In the genomic region with DNA sequence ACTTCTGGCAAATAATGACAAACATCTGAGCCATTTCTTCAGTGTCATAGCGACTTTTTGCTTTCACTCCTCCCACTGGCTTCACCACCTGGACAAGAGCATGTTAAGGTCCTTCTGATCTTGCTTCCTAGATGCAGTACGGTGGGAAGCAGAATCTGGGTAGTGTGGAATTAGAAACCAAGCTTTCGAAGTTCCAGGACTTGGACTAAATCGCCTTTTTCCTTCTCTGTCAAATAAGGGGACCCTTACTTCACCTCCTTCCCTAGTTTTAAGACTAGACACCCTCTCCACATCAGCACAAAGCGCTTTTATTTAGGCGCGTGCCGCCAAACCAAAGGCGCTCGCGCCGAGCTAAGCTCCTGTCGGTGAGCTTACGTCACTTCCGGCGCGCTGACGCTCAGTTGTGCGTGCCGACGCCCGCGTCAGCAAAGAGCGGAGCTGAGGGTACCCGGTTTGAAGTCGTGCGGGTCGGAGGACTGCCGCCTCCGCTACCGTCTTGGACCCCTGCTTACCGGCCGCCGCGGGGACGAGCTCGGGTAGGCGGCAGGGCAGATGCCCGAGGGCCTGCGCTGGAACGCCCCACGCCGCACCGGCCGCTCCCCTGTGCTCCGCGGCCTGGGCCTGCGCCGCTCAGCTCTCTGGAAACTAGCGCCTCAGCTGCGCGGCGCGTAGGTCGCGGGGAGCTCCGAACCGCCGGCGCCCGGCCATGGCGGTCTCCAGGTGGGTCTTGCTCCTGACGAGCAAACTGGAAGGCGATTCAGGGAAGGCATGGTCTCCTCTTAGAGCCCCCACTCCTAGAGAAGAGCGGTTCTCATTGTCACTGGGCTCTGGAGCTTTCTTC, we compare ENCODE assay signal across 1 cellular context.
TF ChIP-seq lines count a peak whose summit lies in the region.

A gene (plus strand): TSS at position 400 of the 841 bp plus-strand sequence. CDS start 307 bp downstream, at position 707.

TF ChIP-seq in K562, 482 proteins besides CTCF, POLR2A, EP300 and RAD21 (continued from another document and continues in another):
- TF ChIP-seq, protein P1, sequence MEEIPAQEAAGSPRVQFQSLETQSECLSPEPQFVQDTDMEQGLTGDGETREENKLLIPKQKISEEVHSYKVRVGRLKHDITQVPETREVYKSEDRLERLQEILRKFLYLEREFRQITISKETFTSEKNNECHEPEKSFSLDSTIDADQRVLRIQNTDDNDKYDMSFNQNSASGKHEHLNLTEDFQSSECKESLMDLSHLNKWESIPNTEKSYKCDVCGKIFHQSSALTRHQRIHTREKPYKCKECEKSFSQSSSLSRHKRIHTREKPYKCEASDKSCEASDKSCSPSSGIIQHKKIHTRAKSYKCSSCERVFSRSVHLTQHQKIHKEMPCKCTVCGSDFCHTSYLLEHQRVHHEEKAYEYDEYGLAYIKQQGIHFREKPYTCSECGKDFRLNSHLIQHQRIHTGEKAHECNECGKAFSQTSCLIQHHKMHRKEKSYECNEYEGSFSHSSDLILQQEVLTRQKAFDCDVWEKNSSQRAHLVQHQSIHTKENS (CRISPR knock-in tag; IDR thresholded peaks at IDR 0.05): no peak
- no peak for TF ChIP-seq MECOM (CRISPR knock-in tag; IDR thresholded peaks at IDR 0.05)
- no peak for TF ChIP-seq MAFG (tag; conservative IDR thresholded peaks at IDR 0.05)
- no peak for TF ChIP-seq MYBL2 (IDR thresholded peaks at IDR 0.05; ENCODE audit: low read depth)
- no peak for TF ChIP-seq MYBL2 (CRISPR knock-in tag; IDR thresholded peaks at IDR 0.05; ENCODE audit: borderline replicate concordance)
- TF ChIP-seq, protein P2, sequence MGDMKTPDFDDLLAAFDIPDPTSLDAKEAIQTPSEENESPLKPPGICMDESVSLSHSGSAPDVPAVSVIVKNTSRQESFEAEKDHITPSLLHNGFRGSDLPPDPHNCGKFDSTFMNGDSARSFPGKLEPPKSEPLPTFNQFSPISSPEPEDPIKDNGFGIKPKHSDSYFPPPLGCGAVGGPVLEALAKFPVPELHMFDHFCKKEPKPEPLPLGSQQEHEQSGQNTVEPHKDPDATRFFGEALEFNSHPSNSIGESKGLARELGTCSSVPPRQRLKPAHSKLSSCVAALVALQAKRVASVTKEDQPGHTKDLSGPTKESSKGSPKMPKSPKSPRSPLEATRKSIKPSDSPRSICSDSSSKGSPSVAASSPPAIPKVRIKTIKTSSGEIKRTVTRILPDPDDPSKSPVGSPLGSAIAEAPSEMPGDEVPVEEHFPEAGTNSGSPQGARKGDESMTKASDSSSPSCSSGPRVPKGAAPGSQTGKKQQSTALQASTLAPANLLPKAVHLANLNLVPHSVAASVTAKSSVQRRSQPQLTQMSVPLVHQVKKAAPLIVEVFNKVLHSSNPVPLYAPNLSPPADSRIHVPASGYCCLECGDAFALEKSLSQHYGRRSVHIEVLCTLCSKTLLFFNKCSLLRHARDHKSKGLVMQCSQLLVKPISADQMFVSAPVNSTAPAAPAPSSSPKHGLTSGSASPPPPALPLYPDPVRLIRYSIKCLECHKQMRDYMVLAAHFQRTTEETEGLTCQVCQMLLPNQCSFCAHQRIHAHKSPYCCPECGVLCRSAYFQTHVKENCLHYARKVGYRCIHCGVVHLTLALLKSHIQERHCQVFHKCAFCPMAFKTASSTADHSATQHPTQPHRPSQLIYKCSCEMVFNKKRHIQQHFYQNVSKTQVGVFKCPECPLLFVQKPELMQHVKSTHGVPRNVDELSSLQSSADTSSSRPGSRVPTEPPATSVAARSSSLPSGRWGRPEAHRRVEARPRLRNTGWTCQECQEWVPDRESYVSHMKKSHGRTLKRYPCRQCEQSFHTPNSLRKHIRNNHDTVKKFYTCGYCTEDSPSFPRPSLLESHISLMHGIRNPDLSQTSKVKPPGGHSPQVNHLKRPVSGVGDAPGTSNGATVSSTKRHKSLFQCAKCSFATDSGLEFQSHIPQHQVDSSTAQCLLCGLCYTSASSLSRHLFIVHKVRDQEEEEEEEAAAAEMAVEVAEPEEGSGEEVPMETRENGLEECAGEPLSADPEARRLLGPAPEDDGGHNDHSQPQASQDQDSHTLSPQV (IDR thresholded peaks at IDR 0.05): peak; percentile 69
- TF ChIP-seq, protein P3, sequence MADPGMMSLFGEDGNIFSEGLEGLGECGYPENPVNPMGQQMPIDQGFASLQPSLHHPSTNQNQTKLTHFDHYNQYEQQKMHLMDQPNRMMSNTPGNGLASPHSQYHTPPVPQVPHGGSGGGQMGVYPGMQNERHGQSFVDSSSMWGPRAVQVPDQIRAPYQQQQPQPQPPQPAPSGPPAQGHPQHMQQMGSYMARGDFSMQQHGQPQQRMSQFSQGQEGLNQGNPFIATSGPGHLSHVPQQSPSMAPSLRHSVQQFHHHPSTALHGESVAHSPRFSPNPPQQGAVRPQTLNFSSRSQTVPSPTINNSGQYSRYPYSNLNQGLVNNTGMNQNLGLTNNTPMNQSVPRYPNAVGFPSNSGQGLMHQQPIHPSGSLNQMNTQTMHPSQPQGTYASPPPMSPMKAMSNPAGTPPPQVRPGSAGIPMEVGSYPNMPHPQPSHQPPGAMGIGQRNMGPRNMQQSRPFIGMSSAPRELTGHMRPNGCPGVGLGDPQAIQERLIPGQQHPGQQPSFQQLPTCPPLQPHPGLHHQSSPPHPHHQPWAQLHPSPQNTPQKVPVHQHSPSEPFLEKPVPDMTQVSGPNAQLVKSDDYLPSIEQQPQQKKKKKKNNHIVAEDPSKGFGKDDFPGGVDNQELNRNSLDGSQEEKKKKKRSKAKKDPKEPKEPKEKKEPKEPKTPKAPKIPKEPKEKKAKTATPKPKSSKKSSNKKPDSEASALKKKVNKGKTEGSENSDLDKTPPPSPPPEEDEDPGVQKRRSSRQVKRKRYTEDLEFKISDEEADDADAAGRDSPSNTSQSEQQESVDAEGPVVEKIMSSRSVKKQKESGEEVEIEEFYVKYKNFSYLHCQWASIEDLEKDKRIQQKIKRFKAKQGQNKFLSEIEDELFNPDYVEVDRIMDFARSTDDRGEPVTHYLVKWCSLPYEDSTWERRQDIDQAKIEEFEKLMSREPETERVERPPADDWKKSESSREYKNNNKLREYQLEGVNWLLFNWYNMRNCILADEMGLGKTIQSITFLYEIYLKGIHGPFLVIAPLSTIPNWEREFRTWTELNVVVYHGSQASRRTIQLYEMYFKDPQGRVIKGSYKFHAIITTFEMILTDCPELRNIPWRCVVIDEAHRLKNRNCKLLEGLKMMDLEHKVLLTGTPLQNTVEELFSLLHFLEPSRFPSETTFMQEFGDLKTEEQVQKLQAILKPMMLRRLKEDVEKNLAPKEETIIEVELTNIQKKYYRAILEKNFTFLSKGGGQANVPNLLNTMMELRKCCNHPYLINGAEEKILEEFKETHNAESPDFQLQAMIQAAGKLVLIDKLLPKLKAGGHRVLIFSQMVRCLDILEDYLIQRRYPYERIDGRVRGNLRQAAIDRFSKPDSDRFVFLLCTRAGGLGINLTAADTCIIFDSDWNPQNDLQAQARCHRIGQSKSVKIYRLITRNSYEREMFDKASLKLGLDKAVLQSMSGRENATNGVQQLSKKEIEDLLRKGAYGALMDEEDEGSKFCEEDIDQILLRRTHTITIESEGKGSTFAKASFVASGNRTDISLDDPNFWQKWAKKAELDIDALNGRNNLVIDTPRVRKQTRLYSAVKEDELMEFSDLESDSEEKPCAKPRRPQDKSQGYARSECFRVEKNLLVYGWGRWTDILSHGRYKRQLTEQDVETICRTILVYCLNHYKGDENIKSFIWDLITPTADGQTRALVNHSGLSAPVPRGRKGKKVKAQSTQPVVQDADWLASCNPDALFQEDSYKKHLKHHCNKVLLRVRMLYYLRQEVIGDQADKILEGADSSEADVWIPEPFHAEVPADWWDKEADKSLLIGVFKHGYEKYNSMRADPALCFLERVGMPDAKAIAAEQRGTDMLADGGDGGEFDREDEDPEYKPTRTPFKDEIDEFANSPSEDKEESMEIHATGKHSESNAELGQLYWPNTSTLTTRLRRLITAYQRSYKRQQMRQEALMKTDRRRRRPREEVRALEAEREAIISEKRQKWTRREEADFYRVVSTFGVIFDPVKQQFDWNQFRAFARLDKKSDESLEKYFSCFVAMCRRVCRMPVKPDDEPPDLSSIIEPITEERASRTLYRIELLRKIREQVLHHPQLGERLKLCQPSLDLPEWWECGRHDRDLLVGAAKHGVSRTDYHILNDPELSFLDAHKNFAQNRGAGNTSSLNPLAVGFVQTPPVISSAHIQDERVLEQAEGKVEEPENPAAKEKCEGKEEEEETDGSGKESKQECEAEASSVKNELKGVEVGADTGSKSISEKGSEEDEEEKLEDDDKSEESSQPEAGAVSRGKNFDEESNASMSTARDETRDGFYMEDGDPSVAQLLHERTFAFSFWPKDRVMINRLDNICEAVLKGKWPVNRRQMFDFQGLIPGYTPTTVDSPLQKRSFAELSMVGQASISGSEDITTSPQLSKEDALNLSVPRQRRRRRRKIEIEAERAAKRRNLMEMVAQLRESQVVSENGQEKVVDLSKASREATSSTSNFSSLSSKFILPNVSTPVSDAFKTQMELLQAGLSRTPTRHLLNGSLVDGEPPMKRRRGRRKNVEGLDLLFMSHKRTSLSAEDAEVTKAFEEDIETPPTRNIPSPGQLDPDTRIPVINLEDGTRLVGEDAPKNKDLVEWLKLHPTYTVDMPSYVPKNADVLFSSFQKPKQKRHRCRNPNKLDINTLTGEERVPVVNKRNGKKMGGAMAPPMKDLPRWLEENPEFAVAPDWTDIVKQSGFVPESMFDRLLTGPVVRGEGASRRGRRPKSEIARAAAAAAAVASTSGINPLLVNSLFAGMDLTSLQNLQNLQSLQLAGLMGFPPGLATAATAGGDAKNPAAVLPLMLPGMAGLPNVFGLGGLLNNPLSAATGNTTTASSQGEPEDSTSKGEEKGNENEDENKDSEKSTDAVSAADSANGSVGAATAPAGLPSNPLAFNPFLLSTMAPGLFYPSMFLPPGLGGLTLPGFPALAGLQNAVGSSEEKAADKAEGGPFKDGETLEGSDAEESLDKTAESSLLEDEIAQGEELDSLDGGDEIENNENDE (IDR thresholded peaks at IDR 0.05; ENCODE audit: low read depth, low read length): no peak
- TF ChIP-seq, protein P4, sequence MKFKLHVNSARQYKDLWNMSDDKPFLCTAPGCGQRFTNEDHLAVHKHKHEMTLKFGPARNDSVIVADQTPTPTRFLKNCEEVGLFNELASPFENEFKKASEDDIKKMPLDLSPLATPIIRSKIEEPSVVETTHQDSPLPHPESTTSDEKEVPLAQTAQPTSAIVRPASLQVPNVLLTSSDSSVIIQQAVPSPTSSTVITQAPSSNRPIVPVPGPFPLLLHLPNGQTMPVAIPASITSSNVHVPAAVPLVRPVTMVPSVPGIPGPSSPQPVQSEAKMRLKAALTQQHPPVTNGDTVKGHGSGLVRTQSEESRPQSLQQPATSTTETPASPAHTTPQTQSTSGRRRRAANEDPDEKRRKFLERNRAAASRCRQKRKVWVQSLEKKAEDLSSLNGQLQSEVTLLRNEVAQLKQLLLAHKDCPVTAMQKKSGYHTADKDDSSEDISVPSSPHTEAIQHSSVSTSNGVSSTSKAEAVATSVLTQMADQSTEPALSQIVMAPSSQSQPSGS (CRISPR knock-in tag; IDR thresholded peaks at IDR 0.05): no peak
- TF ChIP-seq ZNF431 (CRISPR knock-in tag; IDR thresholded peaks at IDR 0.05): no peak; the same call in 1 of the 2 replicates
- TF ChIP-seq, protein P5, sequence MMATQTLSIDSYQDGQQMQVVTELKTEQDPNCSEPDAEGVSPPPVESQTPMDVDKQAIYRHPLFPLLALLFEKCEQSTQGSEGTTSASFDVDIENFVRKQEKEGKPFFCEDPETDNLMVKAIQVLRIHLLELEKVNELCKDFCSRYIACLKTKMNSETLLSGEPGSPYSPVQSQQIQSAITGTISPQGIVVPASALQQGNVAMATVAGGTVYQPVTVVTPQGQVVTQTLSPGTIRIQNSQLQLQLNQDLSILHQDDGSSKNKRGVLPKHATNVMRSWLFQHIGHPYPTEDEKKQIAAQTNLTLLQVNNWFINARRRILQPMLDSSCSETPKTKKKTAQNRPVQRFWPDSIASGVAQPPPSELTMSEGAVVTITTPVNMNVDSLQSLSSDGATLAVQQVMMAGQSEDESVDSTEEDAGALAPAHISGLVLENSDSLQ (IDR thresholded peaks at IDR 0.05): no peak
- no peak for TF ChIP-seq TSC22D4 (tag; IDR thresholded peaks at IDR 0.05)
- TF ChIP-seq SMC3 (conservative IDR thresholded peaks at IDR 0.05; ENCODE audit: insufficient read depth, low read depth, low read length): no peak
- TF ChIP-seq BRD4 (IDR thresholded peaks at IDR 0.05): no peak; the same call in 1 of the 2 replicates
- TF ChIP-seq ZNF551 (CRISPR knock-in tag; IDR thresholded peaks at IDR 0.05): no peak
- peak; percentile 89 for TF ChIP-seq KDM5B (IDR thresholded peaks at IDR 0.05; ENCODE audit: insufficient replicate concordance, low read depth, low read length)
- no peak for TF ChIP-seq ZNF274 (IDR thresholded peaks at IDR 0.05; ENCODE audit: borderline replicate concordance, low read depth, low read length)
- TF ChIP-seq, protein P6, sequence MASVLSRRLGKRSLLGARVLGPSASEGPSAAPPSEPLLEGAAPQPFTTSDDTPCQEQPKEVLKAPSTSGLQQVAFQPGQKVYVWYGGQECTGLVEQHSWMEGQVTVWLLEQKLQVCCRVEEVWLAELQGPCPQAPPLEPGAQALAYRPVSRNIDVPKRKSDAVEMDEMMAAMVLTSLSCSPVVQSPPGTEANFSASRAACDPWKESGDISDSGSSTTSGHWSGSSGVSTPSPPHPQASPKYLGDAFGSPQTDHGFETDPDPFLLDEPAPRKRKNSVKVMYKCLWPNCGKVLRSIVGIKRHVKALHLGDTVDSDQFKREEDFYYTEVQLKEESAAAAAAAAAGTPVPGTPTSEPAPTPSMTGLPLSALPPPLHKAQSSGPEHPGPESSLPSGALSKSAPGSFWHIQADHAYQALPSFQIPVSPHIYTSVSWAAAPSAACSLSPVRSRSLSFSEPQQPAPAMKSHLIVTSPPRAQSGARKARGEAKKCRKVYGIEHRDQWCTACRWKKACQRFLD (CRISPR knock-in tag; IDR thresholded peaks at IDR 0.05): no peak
- no peak for TF ChIP-seq DDX20 (tag; IDR thresholded peaks at IDR 0.05; ENCODE audit: low read depth)
- TF ChIP-seq ZNF75A (CRISPR knock-in tag; IDR thresholded peaks at IDR 0.05): no peak
- no peak for TF ChIP-seq RCOR1 (IDR thresholded peaks at IDR 0.05; ENCODE audit: borderline replicate concordance in 1 of 2, low read depth in 2 of 2, low read length in 2 of 2)
- TF ChIP-seq ZNF830 (CRISPR knock-in tag; IDR thresholded peaks at IDR 0.05): no peak
- TF ChIP-seq ZNF134 (CRISPR knock-in tag; conservative IDR thresholded peaks at IDR 0.05): no peak
- TF ChIP-seq, protein P7, sequence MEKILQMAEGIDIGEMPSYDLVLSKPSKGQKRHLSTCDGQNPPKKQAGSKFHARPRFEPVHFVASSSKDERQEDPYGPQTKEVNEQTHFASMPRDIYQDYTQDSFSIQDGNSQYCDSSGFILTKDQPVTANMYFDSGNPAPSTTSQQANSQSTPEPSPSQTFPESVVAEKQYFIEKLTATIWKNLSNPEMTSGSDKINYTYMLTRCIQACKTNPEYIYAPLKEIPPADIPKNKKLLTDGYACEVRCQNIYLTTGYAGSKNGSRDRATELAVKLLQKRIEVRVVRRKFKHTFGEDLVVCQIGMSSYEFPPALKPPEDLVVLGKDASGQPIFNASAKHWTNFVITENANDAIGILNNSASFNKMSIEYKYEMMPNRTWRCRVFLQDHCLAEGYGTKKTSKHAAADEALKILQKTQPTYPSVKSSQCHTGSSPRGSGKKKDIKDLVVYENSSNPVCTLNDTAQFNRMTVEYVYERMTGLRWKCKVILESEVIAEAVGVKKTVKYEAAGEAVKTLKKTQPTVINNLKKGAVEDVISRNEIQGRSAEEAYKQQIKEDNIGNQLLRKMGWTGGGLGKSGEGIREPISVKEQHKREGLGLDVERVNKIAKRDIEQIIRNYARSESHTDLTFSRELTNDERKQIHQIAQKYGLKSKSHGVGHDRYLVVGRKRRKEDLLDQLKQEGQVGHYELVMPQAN (IDR thresholded peaks at IDR 0.05; ENCODE audit: borderline replicate concordance): peak; percentile 34; the same call in 1 of the 2 replicates
- TF ChIP-seq MEF2A (IDR thresholded peaks at IDR 0.05; ENCODE audit: control insufficient read depth, low read depth, low read length): no peak
